8 cellular contexts compared by ENCODE assay signal in the genomic region with DNA sequence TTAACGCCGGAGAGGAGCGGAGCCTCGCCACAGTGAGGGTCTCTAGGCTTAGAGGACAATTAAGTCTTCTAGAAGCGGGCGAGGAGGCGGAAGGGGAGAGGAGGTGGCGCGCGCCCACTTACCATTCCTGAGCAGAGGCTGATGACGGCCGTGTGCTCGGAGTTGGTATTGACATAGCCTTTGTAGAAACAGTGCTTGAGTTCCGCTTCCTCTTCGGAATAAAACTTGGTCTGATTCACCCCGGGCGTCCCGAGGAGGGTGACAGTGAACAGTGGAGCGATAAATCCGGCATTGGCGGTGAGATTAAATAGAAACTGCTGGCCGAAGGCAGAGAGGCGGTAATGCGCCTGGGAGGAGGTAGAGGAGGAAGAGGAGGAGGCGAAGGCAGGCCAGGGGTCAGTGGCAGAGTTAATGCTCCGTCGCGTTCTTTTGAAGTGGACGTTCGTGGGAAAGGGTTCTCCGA. TPM values are rescaled to one million over a fixed set of nuclear protein-coding genes. Genes with fewer than 3 reads are reported as not detected.
DNase-seq lines count a peak whose midpoint lies in the region; ATAC-seq and TF ChIP-seq lines count a peak whose summit lies in the region.

No MANE protein-coding gene starts in this region.

- H3K36me3 ChIP-seq in ascending aorta (no peaks in the 10 kb centered on the region), stomach smooth muscle (ENCODE audit: control insufficient read depth in 2 of 2, insufficient read depth in 2 of 2, low read length in 2 of 2) (no peaks in the 10 kb centered on the region)

- H3K4me3 ChIP-seq in ascending aorta (peak overlapping the region; percentile 68 to 85), stomach smooth muscle (ENCODE audit: low read length in 2 of 2) (peak overlapping the region; percentile 94 to 95)

- H3K27me3 ChIP-seq in ascending aorta (no peaks in the 10 kb centered on the region), stomach smooth muscle (ENCODE audit: control insufficient read depth in 1 of 2, insufficient read depth in 2 of 2, low read length in 2 of 2) (no peaks in the 10 kb centered on the region)

- peaks cover 3% of the 10 kb centered on the region for H3K4me1 Mint-ChIP-seq in activated CD4-positive, alpha-beta T cell treated with anti-CD3 and anti-CD28 coated beads for 36 hours

- DNase-seq in NCI-H82 (lab: John Stamatoyannopoulos, UW) (peak; percentile 40), NCI-H82 treated with DMSO at 0.1 percent for 48 hours (lab: John Stamatoyannopoulos, UW; ENCODE audit: unreplicated experiment) (no peak), ascending aorta (ENCODE audit: low spot score in 2 of 2) (peak in 1 of 2 donors; percentile 79), inferior parietal cortex (ENCODE audit: extremely low spot score) (peak; percentile 8)
- DNase-seq in activated CD4-positive, alpha-beta T cell treated with anti-CD3 and anti-CD28 coated beads for 36 hours: no peak
- no peak for DNase-seq in activated effector memory CD4-positive, alpha-beta T cell treated with anti-CD3 and anti-CD28 coated beads, Interleukin-2, amount 50 U/mL, for 16 hours

- POLR2A ChIA-PET in activated CD4-positive, alpha-beta T cell treated with anti-CD3 and anti-CD28 coated beads for 36 hours (lab: Charles Lee): no interaction called here

- CTCF ChIA-PET in activated CD4-positive, alpha-beta T cell treated with anti-CD3 and anti-CD28 coated beads for 36 hours (lab: Charles Lee): no interaction called here

- no peaks in the 10 kb centered on the region for H3K9me3 ChIP-seq in ascending aorta
- H3K9me3 ChIP-seq in stomach smooth muscle (ENCODE audit: control insufficient read depth in 2 of 2, low read length in 2 of 2): no peaks in the 10 kb centered on the region

- ATAC-seq in GM21528 (IDR thresholded peaks at IDR 0.05; ENCODE audit: low FRiP score, unreplicated experiment): no peak
- ATAC-seq in activated CD4-positive, alpha-beta T cell treated with anti-CD3 and anti-CD28 coated beads for 36 hours: no peak

- peak overlapping the region; percentile 92 to 99 for H3K9ac ChIP-seq in stomach smooth muscle (ENCODE audit: low read length in 2 of 2)

- H3K36me3 Mint-ChIP-seq in activated CD4-positive, alpha-beta T cell treated with anti-CD3 and anti-CD28 coated beads for 36 hours (ENCODE audit: low read depth): no peaks in the 10 kb centered on the region

- intact Hi-C loops in ascending aorta (cut with DNase I): loop anchor here (1.0 to 10.0 kb wide), 7 partner anchors 56 to 558 kb away; no protein-coding TSS in a partner anchor
- intact Hi-C loops in activated CD4-positive, alpha-beta T cell treated with anti-CD3 and anti-CD28 coated beads for 36 hours (cut with DNase I, micrococcal nuclease): no loop called here

- peaks cover 49% of the 10 kb centered on the region for H3K27me3 Mint-ChIP-seq in activated CD4-positive, alpha-beta T cell treated with anti-CD3 and anti-CD28 coated beads for 36 hours

- H3K9me3 Mint-ChIP-seq in activated CD4-positive, alpha-beta T cell treated with anti-CD3 and anti-CD28 coated beads for 36 hours (ENCODE audit: low read depth): no peaks in the 10 kb centered on the region

- TF ChIP-seq CTCF in ascending aorta (IDR thresholded peaks at IDR 0.05): peak in 2 of 3 experiments; percentile 3

- H3K4me3 Mint-ChIP-seq in activated CD4-positive, alpha-beta T cell treated with anti-CD3 and anti-CD28 coated beads for 36 hours: no peak overlapping the region

- H3K4me1 ChIP-seq in ascending aorta: peaks cover 0 to 5% of the 10 kb centered on the region in 2 donors
- peaks cover 21% of the 10 kb centered on the region for H3K4me1 ChIP-seq in stomach smooth muscle (ENCODE audit: control insufficient read depth, insufficient read depth, low read length)

- H3K27ac ChIP-seq in ascending aorta: peak overlapping the region; percentile 96 to 97
- H3K27ac ChIP-seq in stomach smooth muscle (ENCODE audit: low read length): peak overlapping the region; percentile 99

- H3K27ac Mint-ChIP-seq in activated CD4-positive, alpha-beta T cell treated with anti-CD3 and anti-CD28 coated beads for 36 hours: no peak overlapping the region

RNA-seq across cellular contexts. Expression of a gene that starts 1.3 kb away (rescaled TPM):
- total RNA-seq in ascending aorta: 74.1 TPM
- total RNA-seq in activated CD4-positive, alpha-beta T cell treated with anti-CD3 and anti-CD28 coated beads for 36 hours: not detected

Comparison
In these comparisons a context has a peak if more than half of its experiments do, and no peak if none do; other contexts are left out.
1. DNase-seq: peak in NCI-H82 (single experiment) and inferior parietal cortex (single experiment); none in NCI-H82 treated with DMSO at 0.1 percent for 48 hours (single experiment), activated CD4-positive, alpha-beta T cell treated with anti-CD3 and anti-CD28 coated beads for 36 hours (single experiment) and activated effector memory CD4-positive, alpha-beta T cell treated with anti-CD3 and anti-CD28 coated beads, Interleukin-2, amount 50 U/mL, for 16 hours (single experiment).
2. RNA of a gene that starts 1.3 kb away (total RNA-seq): 74.1 TPM in ascending aorta (single experiment); not detected in activated CD4-positive, alpha-beta T cell treated with anti-CD3 and anti-CD28 coated beads for 36 hours; every median in the first group is over 10 times any median in the second.